In the genomic region with DNA sequence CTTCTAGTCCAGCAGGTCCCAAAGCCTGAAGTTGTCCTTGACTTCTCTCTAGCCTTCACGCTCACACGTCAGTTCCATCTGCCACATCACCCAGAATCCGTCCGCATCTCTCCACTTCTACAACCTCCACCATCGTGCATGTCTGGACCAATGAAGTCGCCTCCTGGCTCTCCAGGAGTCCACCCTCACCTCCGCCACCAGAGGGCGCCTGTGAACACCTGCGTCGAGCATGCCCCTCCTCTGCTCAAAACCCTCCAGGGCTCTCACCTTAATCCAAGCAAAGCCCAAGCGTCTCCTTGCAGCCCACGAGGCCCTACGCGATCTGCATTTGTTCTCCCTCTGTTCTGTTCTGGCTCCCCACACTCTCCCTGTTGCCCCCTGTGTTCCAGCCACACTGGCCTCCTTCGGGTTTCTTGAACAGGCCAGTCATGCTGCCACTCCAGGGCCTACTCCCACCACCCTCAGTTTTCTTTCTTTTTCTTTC, we compare ENCODE assay signal across 8 cellular contexts.
DNase-seq lines count a peak whose midpoint lies in the region; ATAC-seq and TF ChIP-seq lines count a peak whose summit lies in the region.

No MANE protein-coding gene starts in this region.

- in situ Hi-C loops in T47D (cut with HindIII; ENCODE audit: low pct_unique_long_range_greater_than_20kb, low sequenced_read_pairs): no loop called here

- H3K4me3 ChIP-seq in WI38 (ENCODE audit: low read depth, low read length): no peak overlapping the region

- TF ChIP-seq CTCF in GM12874 (IDR thresholded peaks at IDR 0.05; ENCODE audit: insufficient read depth, low read depth, low read length): peak; percentile 98
- peak; percentile 76 for TF ChIP-seq CTCF in WI38 (IDR thresholded peaks at IDR 0.05; ENCODE audit: low read depth, low read length)

- ATAC-seq in HG02981 (IDR thresholded peaks at IDR 0.05; ENCODE audit: unreplicated experiment) (peak; percentile 69), HG03439 (IDR thresholded peaks at IDR 0.05; ENCODE audit: unreplicated experiment) (no peak)

- DNase-seq in NCI-H226: peak; percentile 75
- DNase-seq in T47D (ENCODE audit: low read depth in 1 of 2, low spot score in 1 of 2): peak; percentile 84 to 93
- DNase-seq in kidney tubule cell (ENCODE audit: low spot score): peak; percentile 84
- DNase-seq in stimulated activated CD4-positive, alpha-beta T cell treated with anti-CD3 and anti-CD28 coated beads, TNF-alpha, amount 100 ng/mL, for 1 hour (ENCODE audit: low read depth in 3 of 3, low spot score in 1 of 3): peak; percentile 77 to 88 (median 81)
